In genomic region chr3:5010140-5010539, GRCh38 we compare ENCODE assay signal across 20 cellular contexts.
"Had no signal": no experiment of that assay in that cellular context is flagged by ENCODE, and none has a peak within 500 bp of the region (broad histone marks: within the 10 kb centered on the region; RNA-seq: fewer than 3 reads in every experiment).

No MANE protein-coding gene starts in this region.

- H3K36me3 ChIP-seq: MG63, SJSA1 had no signal

- H3K9me3 ChIP-seq: MG63, SJSA1 had no signal

- DNase-seq: Karpas-422, KG1, MG63, NCI-H1092, NCI-H1105 treated with DMSO at 0.1 percent for 48 hours, NCI-H1417 treated with DMSO at 0.1 percent for 48 hours, NCI-H187, NCI-H2029, NCI-H2081 treated with DMSO at 0.1 percent for 48 hours, NCI-H2171, NCI-H226, NCI-H446, NCI-H510A, NCI-H524 treated with DMSO at 0.1 percent for 48 hours, NCI-H774, Right ventricle myocardium superior, RPMI8226, SIG-M5 had no signal

- H3K27ac ChIP-seq: SJSA1, SK-N-MC had no signal

- H3K27me3 ChIP-seq: MG63, SJSA1 had no signal

- H3K4me3 ChIP-seq: MG63, SJSA1, SK-N-MC had no signal
